In the genomic region with DNA sequence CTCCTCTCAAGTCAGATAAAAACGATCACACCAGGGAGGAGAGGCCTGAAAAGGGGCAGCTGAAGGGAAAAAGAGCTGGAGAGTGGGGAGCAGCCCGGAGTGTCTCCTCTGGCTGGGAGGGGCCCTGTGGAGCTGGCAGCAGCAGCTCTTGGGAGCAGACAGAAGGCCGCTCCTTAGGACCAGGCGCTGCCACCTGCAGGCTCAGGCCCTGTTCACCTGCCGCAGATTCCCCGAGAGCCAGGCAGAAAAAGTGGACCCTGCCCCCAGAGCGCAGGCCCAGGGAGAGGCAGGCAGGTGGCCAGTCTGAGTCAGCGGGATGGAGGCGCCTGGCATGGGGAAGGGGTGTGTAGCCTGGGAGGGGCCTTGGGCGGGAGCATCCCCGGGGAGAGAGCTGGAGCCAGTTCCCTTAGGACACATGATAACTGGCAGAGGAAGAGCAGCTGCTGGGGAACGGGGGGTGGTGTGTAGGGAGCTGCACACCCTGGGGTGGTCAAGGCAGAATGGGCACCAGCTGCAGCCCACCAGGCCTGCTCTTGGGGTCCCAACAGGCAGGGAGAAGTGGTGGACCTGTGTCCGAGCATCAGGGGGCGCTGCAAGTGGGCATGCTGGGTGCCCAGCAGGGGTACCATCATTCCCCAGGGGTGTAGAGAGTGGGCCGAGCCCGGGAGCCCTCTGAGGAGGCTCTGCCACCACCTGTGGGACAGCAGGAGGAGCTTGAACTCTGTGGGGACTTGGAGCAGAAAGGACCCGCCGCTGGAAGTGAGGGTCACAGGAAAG, we compare ENCODE assay signal across 11 cellular contexts.
DNase-seq lines count a peak whose midpoint lies in the region; ATAC-seq and TF ChIP-seq lines count a peak whose summit lies in the region.
"Had no signal": no experiment of that assay in that cellular context is flagged by ENCODE, and none has a peak within 500 bp of the region (broad histone marks: within the 10 kb centered on the region; RNA-seq: fewer than 3 reads in every experiment).

No MANE protein-coding gene starts in this region.

- POLR2A ChIA-PET in activated CD4-positive, alpha-beta T cell treated with anti-CD3 and anti-CD28 coated beads, Interleukin-2, amount 10 ng/mL, durations not matched to agents 7 days and 5 days (lab: Charles Lee): no interaction called here

- H3K9me3 ChIP-seq in endodermal cell (ENCODE audit: control insufficient read depth, low read length): no peaks in the 10 kb centered on the region
- no peaks in the 10 kb centered on the region for H3K9me3 ChIP-seq in spleen

- ATAC-seq in omental fat pad (ENCODE audit: low FRiP score) (peak; percentile 61), HG02623 (IDR thresholded peaks at IDR 0.05; ENCODE audit: unreplicated experiment) (no peak), HG02588 (IDR thresholded peaks at IDR 0.05; ENCODE audit: unreplicated experiment) (no peak)

- CTCF ChIA-PET in activated CD4-positive, alpha-beta T cell treated with anti-CD3 and anti-CD28 coated beads, Interleukin-2, amount 10 ng/mL, durations not matched to agents 7 days and 5 days (lab: Charles Lee): interaction anchor here (1.3 kb wide), 1 partner anchor 14 kb away, joined by 3 read pairs; no protein-coding TSS in a partner anchor

- peak; percentile 69 for DNase-seq in G401 (ENCODE audit: low spot score)
- DNase-seq in NCI-H345 (lab: John Stamatoyannopoulos, UW): peak; percentile 93
- peak; percentile 81 for DNase-seq in endodermal cell
- no peak for DNase-seq in omental fat pad (ENCODE audit: low spot score)
- no peak for DNase-seq in activated CD4-positive, alpha-beta T cell treated with anti-CD3 and anti-CD28 coated beads, Interleukin-2, amount 10 ng/mL, durations not matched to agents 7 days and 5 days
- no peak for DNase-seq in spleen
- DNase-seq: activated naive CD4-positive, alpha-beta T cell; GOT3; stimulated activated CD4-positive, alpha-beta T cell treated with anti-CD3 and anti-CD28 coated beads, Interleukin-1b, Interleukin-23, amount 100 ng/mL, for 48 hours had no signal

- H3K4me1 Mint-ChIP-seq in endodermal cell: peaks cover 18% of the 10 kb centered on the region
- no peaks in the 10 kb centered on the region for H3K4me1 Mint-ChIP-seq in activated CD4-positive, alpha-beta T cell treated with anti-CD3 and anti-CD28 coated beads, Interleukin-2, amount 10 ng/mL, durations not matched to agents 7 days and 5 days

- in situ Hi-C loops in G401 (cut with HindIII; ENCODE audit: low sequenced_read_pairs): no loop called here

- H3K27ac ChIP-seq in endodermal cell (ENCODE audit: low read depth, low read length) (peak overlapping the region; percentile 72), spleen (no peak overlapping the region)

- H3K4me3 ChIP-seq in endodermal cell (ENCODE audit: low read length) (no peak overlapping the region), spleen (no peak overlapping the region)

- H3K27ac Mint-ChIP-seq in endodermal cell: peak overlapping the region; percentile 61
- no peak overlapping the region for H3K27ac Mint-ChIP-seq in activated CD4-positive, alpha-beta T cell treated with anti-CD3 and anti-CD28 coated beads, Interleukin-2, amount 10 ng/mL, durations not matched to agents 7 days and 5 days

- intact Hi-C loops in spleen (cut with DNase I; ENCODE audit: low total_unique reads): no loop called here

- no peaks in the 10 kb centered on the region for H3K9me3 Mint-ChIP-seq in endodermal cell
- no peaks in the 10 kb centered on the region for H3K9me3 Mint-ChIP-seq in activated CD4-positive, alpha-beta T cell treated with anti-CD3 and anti-CD28 coated beads, Interleukin-2, amount 10 ng/mL, durations not matched to agents 7 days and 5 days

- no peaks in the 10 kb centered on the region for H3K27me3 Mint-ChIP-seq in endodermal cell (ENCODE audit: insufficient read depth)
- H3K27me3 Mint-ChIP-seq in activated CD4-positive, alpha-beta T cell treated with anti-CD3 and anti-CD28 coated beads, Interleukin-2, amount 10 ng/mL, durations not matched to agents 7 days and 5 days: no peaks in the 10 kb centered on the region

- TF ChIP-seq CTCF in endodermal cell (conservative IDR thresholded peaks at IDR 0.05): peak; percentile 60
- no peak for TF ChIP-seq CTCF in omental fat pad (IDR thresholded peaks at IDR 0.05)
- no peak for TF ChIP-seq CTCF in spleen (IDR thresholded peaks at IDR 0.05 in 8 of 11, conservative IDR thresholded peaks at IDR 0.05 in 3 of 11)

- H3K9ac ChIP-seq in endodermal cell (ENCODE audit: extremely low read depth, low read length, poor library complexity, severe bottlenecking): no peak overlapping the region

- no peak overlapping the region for H3K4me3 Mint-ChIP-seq in endodermal cell
- no peak overlapping the region for H3K4me3 Mint-ChIP-seq in activated CD4-positive, alpha-beta T cell treated with anti-CD3 and anti-CD28 coated beads, Interleukin-2, amount 10 ng/mL, durations not matched to agents 7 days and 5 days

- no peaks in the 10 kb centered on the region for H3K36me3 ChIP-seq in endodermal cell (ENCODE audit: control insufficient read depth, insufficient read depth, low read length)
- peaks cover 0 to 12% (median 0%) of the 10 kb centered on the region in 6 donors for H3K36me3 ChIP-seq in spleen

- H3K36me3 Mint-ChIP-seq in endodermal cell (ENCODE audit: low read depth): no peaks in the 10 kb centered on the region
- H3K36me3 Mint-ChIP-seq in activated CD4-positive, alpha-beta T cell treated with anti-CD3 and anti-CD28 coated beads, Interleukin-2, amount 10 ng/mL, durations not matched to agents 7 days and 5 days (ENCODE audit: low read depth): no peaks in the 10 kb centered on the region

- 78 to 82% methylated on average over 9 to 18 of the region's 18 CpGs for WGBS in endodermal cell (ENCODE audit: insufficient coverage in 1 of 2, insufficient read length in 1 of 2), 2 experiments
- WGBS in spleen, 5 donors: 89% methylated on average over 14 to 18 of the region's 18 CpGs

- H3K27me3 ChIP-seq in endodermal cell (ENCODE audit: control insufficient read depth, insufficient read depth, low read length, poor library complexity, severe bottlenecking) (no peaks in the 10 kb centered on the region), spleen (replicated peaks in 1 of 7) (no peaks in the 10 kb centered on the region)

- no peak for TF ChIP-seq POLR2A in spleen (IDR thresholded peaks at IDR 0.05)

- H3K4me1 ChIP-seq in endodermal cell (ENCODE audit: control insufficient read depth, insufficient read depth, low read length) (peaks cover 18% of the 10 kb centered on the region), spleen (peaks cover 5 to 40% (median 19%) of the 10 kb centered on the region in 6 donors)

Comparison
In these comparisons a context has a peak if more than half of its experiments do, and no peak if none do; other contexts are left out.
1. DNase-seq: peak in G401 (single experiment), NCI-H345 (single experiment) and endodermal cell (single experiment); none in omental fat pad (single experiment), activated CD4-positive, alpha-beta T cell treated with anti-CD3 and anti-CD28 coated beads, Interleukin-2, amount 10 ng/mL, durations not matched to agents 7 days and 5 days (single experiment) and spleen (single experiment).